Comparison of ENCODE assay signal across 22 cellular contexts in the genomic region with DNA sequence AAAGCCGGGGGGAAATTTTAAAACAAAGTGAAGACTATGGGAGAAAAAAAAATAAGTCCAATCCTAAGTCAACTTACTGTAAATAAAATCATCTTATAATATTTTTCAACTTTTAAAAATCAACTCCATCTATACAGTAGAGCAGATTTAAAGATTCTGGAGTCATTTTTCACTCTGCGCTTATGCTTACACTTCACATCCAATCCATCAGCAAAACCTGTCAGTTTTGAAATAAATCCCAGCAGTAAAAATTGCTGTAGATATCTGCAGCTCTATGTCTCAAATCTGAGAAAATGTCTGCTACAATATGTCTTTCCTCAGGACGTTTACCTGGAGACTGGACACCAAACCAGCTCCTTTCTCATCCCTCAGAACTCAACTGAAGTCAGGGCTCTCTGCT.
DNase-seq lines count a peak whose midpoint lies in the region; ATAC-seq, FAIRE-seq and TF ChIP-seq lines count a peak whose summit lies in the region.
"Had no signal": no experiment of that assay in that cellular context is flagged by ENCODE, and none has a peak within 500 bp of the region (broad histone marks: within the 10 kb centered on the region; RNA-seq: fewer than 3 reads in every experiment).

No MANE protein-coding gene starts in this region.

- CTCF ChIA-PET in H1 (lab: Charles Lee; ENCODE audit: partially characterized antibody): interaction anchor here (1.0 to 1.5 kb wide), 2 partner anchors 10 to 13 kb away, joined by 3 to 4 read pairs; no protein-coding TSS in a partner anchor

- no peak overlapping the region for H3K4me3 ChIP-seq in GM23338
- H3K4me3 ChIP-seq in H1 (ENCODE audit: extremely low read depth in 1 of 4, insufficient read depth in 2 of 4, low read depth in 3 of 4, low read length in 4 of 4): no peak overlapping the region
- H3K4me3 ChIP-seq in neural progenitor cell: no peak overlapping the region
- H3K4me3 ChIP-seq: A549; BLaER1 treated with 17β-estradiol and CSF1 and Interleukin-3, amounts not matched to agents 10 nM and 100 nM had no signal

- no peak overlapping the region for H2AK5ac ChIP-seq in H1 (ENCODE audit: low read depth, low read length)

- H3K9me3 Mint-ChIP-seq in GM23338 (no peaks in the 10 kb centered on the region), neural progenitor cell (no peaks in the 10 kb centered on the region), progenitor cell of endocrine pancreas (ENCODE audit: low read depth) (no peaks in the 10 kb centered on the region)

- H3K27ac Mint-ChIP-seq in GM23338 (no peak overlapping the region), neural progenitor cell (no peak overlapping the region), progenitor cell of endocrine pancreas (peak overlapping the region; percentile 20)
- H3K27ac Mint-ChIP-seq: B cell; CD4-positive, alpha-beta T cell; CD8-positive, alpha-beta T cell had no signal

- H3K36me3 Mint-ChIP-seq in GM23338 (ENCODE audit: low read depth) (no peaks in the 10 kb centered on the region), neural progenitor cell (no peaks in the 10 kb centered on the region), progenitor cell of endocrine pancreas (ENCODE audit: insufficient read depth) (no peaks in the 10 kb centered on the region)
- H3K36me3 Mint-ChIP-seq: CD8-positive, alpha-beta T cell had no signal

- TF ChIP-seq POLR2A in H1 (IDR thresholded peaks at IDR 0.05; ENCODE audit: control extremely low read depth in 1 of 2, low read depth in 2 of 2, low read length in 2 of 2): no peak

- no peaks in the 10 kb centered on the region for H3K27me3 Mint-ChIP-seq in GM23338 (ENCODE audit: insufficient read depth, low read depth, poor library complexity)
- H3K27me3 Mint-ChIP-seq in neural progenitor cell (ENCODE audit: insufficient read depth, low read depth): no peaks in the 10 kb centered on the region
- H3K27me3 Mint-ChIP-seq in progenitor cell of endocrine pancreas: no peaks in the 10 kb centered on the region
- H3K27me3 Mint-ChIP-seq: B cell; CD4-positive, alpha-beta T cell had no signal

- H4K5ac ChIP-seq in H1 (ENCODE audit: insufficient read length, low read depth, low read length): no peak overlapping the region

- WGBS in H1 (ENCODE audit: extremely low coverage in 1 of 2, insufficient coverage in 1 of 2, insufficient read length in 1 of 2, insufficient replicate concordance in 2 of 2, low coverage in 1 of 2, low lambda C conversion rate in 2 of 2, missing lambda C conversion rate in 1 of 2), 2 experiments: 84% methylated on average over 3 of the region's 3 CpGs; no CpG with 5 or more reads in 1 of the 2 experiments

- H3K9me3 ChIP-seq in H1 (ENCODE audit: insufficient read depth in 2 of 2, low read depth in 1 of 2, low read length in 1 of 2) (no peaks in the 10 kb centered on the region), neural progenitor cell (ENCODE audit: low read depth) (no peaks in the 10 kb centered on the region)
- H3K9me3 ChIP-seq: A549; BLaER1 treated with 17β-estradiol and CSF1 and Interleukin-3, amounts not matched to agents 10 nM and 100 nM; Caco-2 had no signal

- H3K4me1 Mint-ChIP-seq in GM23338 (no peaks in the 10 kb centered on the region; the same call in 1 of the 3 replicates), neural progenitor cell (peaks cover 10% of the 10 kb centered on the region), progenitor cell of endocrine pancreas (ENCODE audit: low read depth) (peaks cover 2% of the 10 kb centered on the region)
- H3K4me1 Mint-ChIP-seq: B cell had no signal

- H3K18ac ChIP-seq in H1 (ENCODE audit: extremely low read depth, low read length): no peak overlapping the region

- peak overlapping the region; percentile 45; the same call in 1 of the 2 replicates for H2AFZ ChIP-seq in GM23338
- 0 out of 2 replicates have a peak overlapping the region, but pooled peaks have one; percentile 43 for H2AFZ ChIP-seq in H1 (ENCODE audit: low read length)
- peak overlapping the region; percentile 28 for H2AFZ ChIP-seq in neural progenitor cell (replicated peaks)

- no peak overlapping the region for H3K56ac ChIP-seq in H1 (replicated peaks; ENCODE audit: insufficient read length, low read depth, low read length)

- no peak overlapping the region for H2BK20ac ChIP-seq in H1 (ENCODE audit: low read length)

- H4K20me1 ChIP-seq in GM23338 (replicated peaks; ENCODE audit: insufficient read depth) (no peaks in the 10 kb centered on the region), H1 (replicated peaks in 1 of 2; ENCODE audit: control insufficient read depth in 1 of 2, insufficient read depth in 2 of 2, low read length in 2 of 2) (no peaks in the 10 kb centered on the region), neural progenitor cell (ENCODE audit: low read depth) (no peaks in the 10 kb centered on the region)
- H4K20me1 ChIP-seq: BLaER1 treated with 17β-estradiol and CSF1 and Interleukin-3, amounts not matched to agents 10 nM and 100 nM had no signal

- H3K4me3 Mint-ChIP-seq in GM23338 (no peak overlapping the region), neural progenitor cell (no peak overlapping the region), progenitor cell of endocrine pancreas (ENCODE audit: low read depth) (no peak overlapping the region)
- H3K4me3 Mint-ChIP-seq: B cell; CD4-positive, alpha-beta T cell; CD8-positive, alpha-beta T cell had no signal

- H3K27ac ChIP-seq in GM23338 (ENCODE audit: low read depth) (no peak overlapping the region), H1 (ENCODE audit: low read depth, low read length) (no peak overlapping the region), neural progenitor cell (no peak overlapping the region)
- H3K27ac ChIP-seq: 22Rv1; A549; BLaER1 treated with 17β-estradiol and CSF1 and Interleukin-3, amounts not matched to agents 10 nM and 100 nM; C4-2B had no signal

- H3K23me2 ChIP-seq in H1 (ENCODE audit: low read depth, low read length): no peaks in the 10 kb centered on the region

- H3K27me3 ChIP-seq in GM23338 (ENCODE audit: insufficient read depth): no peaks in the 10 kb centered on the region
- H3K27me3 ChIP-seq in H1 (replicated peaks in 1 of 4; ENCODE audit: control insufficient read depth in 3 of 4, extremely low read depth in 1 of 4, insufficient read depth in 3 of 4, low read length in 3 of 4): no peaks in the 10 kb centered on the region
- no peaks in the 10 kb centered on the region for H3K27me3 ChIP-seq in neural progenitor cell
- H3K27me3 ChIP-seq: BLaER1 treated with 17β-estradiol and CSF1 and Interleukin-3, amounts not matched to agents 10 nM and 100 nM had no signal

- H4K91ac ChIP-seq in H1 (replicated peaks; ENCODE audit: insufficient read length, low read length): no peak overlapping the region

- TF ChIP-seq EP300 in H1 (IDR thresholded peaks at IDR 0.05; ENCODE audit: borderline replicate concordance in 1 of 2, low read depth in 2 of 2, low read length in 2 of 2): no peak

- no peak overlapping the region for H4K8ac ChIP-seq in H1 (ENCODE audit: extremely low read depth, insufficient read depth, low read length)

- H3K4me1 ChIP-seq in GM23338 (ENCODE audit: insufficient read depth) (no peaks in the 10 kb centered on the region), H1 (replicated peaks in 1 of 4; ENCODE audit: control insufficient read depth in 3 of 4, insufficient read depth in 4 of 4, low read length in 3 of 4) (no peaks in the 10 kb centered on the region; a peak in 1 of 7 replicates), neural progenitor cell (peaks cover 5% of the 10 kb centered on the region)
- H3K4me1 ChIP-seq: A549; BLaER1 treated with 17β-estradiol and CSF1 and Interleukin-3, amounts not matched to agents 10 nM and 100 nM; Caco-2 had no signal

- no peak overlapping the region for H3K23ac ChIP-seq in H1 (ENCODE audit: insufficient read length)

- H3K79me2 ChIP-seq in GM23338 (replicated peaks; ENCODE audit: insufficient read depth) (no peaks in the 10 kb centered on the region), H1 (ENCODE audit: control insufficient read depth in 1 of 2, insufficient read depth in 2 of 2, low read length in 2 of 2) (no peaks in the 10 kb centered on the region), neural progenitor cell (ENCODE audit: low read depth) (no peaks in the 10 kb centered on the region)

- H3K14ac ChIP-seq in H1 (ENCODE audit: insufficient read length): no peak overlapping the region

- H3K36me3 ChIP-seq in GM23338 (ENCODE audit: insufficient read depth) (no peaks in the 10 kb centered on the region), H1 (ENCODE audit: control insufficient read depth in 2 of 4, insufficient read depth in 4 of 4, low read length in 3 of 4) (no peaks in the 10 kb centered on the region), neural progenitor cell (no peaks in the 10 kb centered on the region)
- H3K36me3 ChIP-seq: BLaER1 treated with 17β-estradiol and CSF1 and Interleukin-3, amounts not matched to agents 10 nM and 100 nM had no signal

- H3K9me2 ChIP-seq in GM23338 (ENCODE audit: insufficient read depth): no peaks in the 10 kb centered on the region

- POLR2A ChIA-PET in H1 (lab: Charles Lee; ENCODE audit: partially characterized antibody): no interaction called here

- DNase-seq in GM23338 (ENCODE audit: low spot score) (no peak), H1 (ENCODE audit: low read depth in 1 of 2, low spot score in 2 of 2) (no peak), neural progenitor cell (ENCODE audit: low spot score) (no peak), progenitor cell of endocrine pancreas (ENCODE audit: low spot score, unreplicated experiment) (no peak), MV-4-11 (lab: John Stamatoyannopoulos, UW) (no peak)
- DNase-seq: AML-193; Caco-2; Calu3; CD4-positive, alpha-beta T cell; CD8-positive, alpha-beta T cell; DMS79 treated with DMSO at 0.1 percent for 48 hours; GF-D8 had no signal

- H3K9ac ChIP-seq in H1 (replicated peaks in 1 of 4; ENCODE audit: extremely low read depth in 1 of 4, low read depth in 3 of 4, low read length in 3 of 4) (no peak overlapping the region), neural progenitor cell (no peak overlapping the region)
- H3K9ac ChIP-seq: BLaER1 treated with 17β-estradiol and CSF1 and Interleukin-3, amounts not matched to agents 10 nM and 100 nM had no signal

- no peak overlapping the region for H2BK120ac ChIP-seq in H1 (replicated peaks; ENCODE audit: low read depth, low read length)

- H3K79me1 ChIP-seq in H1 (ENCODE audit: low read depth, low read length): no peaks in the 10 kb centered on the region

- H2BK15ac ChIP-seq in H1 (ENCODE audit: low read length): no peak overlapping the region

- H2BK12ac ChIP-seq in H1 (ENCODE audit: low read depth, low read length): no peak overlapping the region

- H3K4me2 ChIP-seq in GM23338: no peak overlapping the region
- no peak overlapping the region for H3K4me2 ChIP-seq in H1 (ENCODE audit: insufficient read depth in 1 of 2, low read depth in 2 of 2, low read length in 2 of 2)
- no peak overlapping the region for H3K4me2 ChIP-seq in neural progenitor cell
- H3K4me2 ChIP-seq: A549; BLaER1 treated with 17β-estradiol and CSF1 and Interleukin-3, amounts not matched to agents 10 nM and 100 nM had no signal

- no peaks in the 10 kb centered on the region for H3F3A ChIP-seq in GM23338 (replicated peaks; ENCODE audit: low read depth)
- H3F3A ChIP-seq in neural progenitor cell (ENCODE audit: low read depth): no peaks in the 10 kb centered on the region

- ATAC-seq in GM23338 (no peak), HG03159 (IDR thresholded peaks at IDR 0.05; ENCODE audit: unreplicated experiment) (no peak), GM21717 (IDR thresholded peaks at IDR 0.05; ENCODE audit: unreplicated experiment) (no peak)
- ATAC-seq: A549; CD8-positive, alpha-beta T cell had no signal

- H2BK5ac ChIP-seq in H1 (ENCODE audit: low read depth, low read length): no peak overlapping the region

- H3K4ac ChIP-seq in H1 (replicated peaks; ENCODE audit: insufficient read length, low read depth, low read length): no peak overlapping the region

- TF ChIP-seq CTCF in GM23338 (conservative IDR thresholded peaks at IDR 0.05; ENCODE audit: low read depth in 2 of 2) (no peak), H1 (IDR thresholded peaks at IDR 0.05; ENCODE audit: control extremely low read depth in 1 of 3, insufficient read depth in 1 of 3, low read depth in 1 of 3, low read length in 3 of 3) (no peak), neural progenitor cell (IDR thresholded peaks at IDR 0.05) (no peak), progenitor cell of endocrine pancreas (IDR thresholded peaks at IDR 0.05; ENCODE audit: unreplicated experiment) (no peak)

- no peak for TF ChIP-seq RAD21 in H1 (IDR thresholded peaks at IDR 0.05 in 1 of 2, conservative IDR thresholded peaks at IDR 0.05 in 1 of 2; ENCODE audit: low read depth in 2 of 2, low read length in 2 of 2)

- FAIRE-seq in H1 (lab: Jason Lieb, UNC): no peak
- FAIRE-seq: A549, G401.6, GM12891, GM19239 had no signal
